In genomic region chr16:30445408-30446202, GRCh38 we compare ENCODE assay signal across 8 cellular contexts.
A peak's percentile ranks its signal among the peaks of the same experiment; 100 is the strongest.
DNase-seq lines count a peak whose midpoint lies in the region; ATAC-seq and TF ChIP-seq lines count a peak whose summit lies in the region.

A gene with protein sequence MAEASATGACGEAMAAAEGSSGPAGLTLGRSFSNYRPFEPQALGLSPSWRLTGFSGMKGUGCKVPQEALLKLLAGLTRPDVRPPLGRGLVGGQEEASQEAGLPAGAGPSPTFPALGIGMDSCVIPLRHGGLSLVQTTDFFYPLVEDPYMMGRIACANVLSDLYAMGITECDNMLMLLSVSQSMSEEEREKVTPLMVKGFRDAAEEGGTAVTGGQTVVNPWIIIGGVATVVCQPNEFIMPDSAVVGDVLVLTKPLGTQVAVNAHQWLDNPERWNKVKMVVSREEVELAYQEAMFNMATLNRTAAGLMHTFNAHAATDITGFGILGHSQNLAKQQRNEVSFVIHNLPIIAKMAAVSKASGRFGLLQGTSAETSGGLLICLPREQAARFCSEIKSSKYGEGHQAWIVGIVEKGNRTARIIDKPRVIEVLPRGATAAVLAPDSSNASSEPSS (minus strand): TSS chr16:30445874. CDS start chr16:30445727, 147 bp downstream.

- ATAC-seq in HG02885 (IDR thresholded peaks at IDR 0.05; ENCODE audit: poor library complexity, unreplicated experiment) (peak; percentile 87), HG03139 (IDR thresholded peaks at IDR 0.05; ENCODE audit: unreplicated experiment) (no peak)

- H3K4me3 ChIP-seq in astrocyte of the cerebellum (ENCODE audit: low read depth, low read length): peak within 1 kb of the TSS; percentile 87

- in situ Hi-C loops in astrocyte of the cerebellum (cut with HindIII; ENCODE audit: low sequenced_read_pairs): no loop called here

- peak; percentile 49 for TF ChIP-seq CTCF in astrocyte of the cerebellum (IDR thresholded peaks at IDR 0.05; ENCODE audit: low read depth, low read length, missing control alignments)

- TF ChIP-seq POLR2A in GM15510 (IDR thresholded peaks at IDR 0.05; ENCODE audit: borderline replicate concordance, extremely low read depth, insufficient read length): peak; percentile 97

- DNase-seq in NCI-H2029 (lab: John Stamatoyannopoulos, UW): peak; percentile 94
- peak; percentile 90 for DNase-seq in T-helper 22 cell (ENCODE audit: low read depth)
- peak; percentile 94 for DNase-seq in astrocyte of the cerebellum (ENCODE audit: low read depth)
- peak; percentile 91 to 92 for DNase-seq in hippocampal formation (lab: John Stamatoyannopoulos, UW)
- DNase-seq in retina: peak; percentile 97
